Comparison of ENCODE assay signal across 18 cellular contexts in the genomic region with DNA sequence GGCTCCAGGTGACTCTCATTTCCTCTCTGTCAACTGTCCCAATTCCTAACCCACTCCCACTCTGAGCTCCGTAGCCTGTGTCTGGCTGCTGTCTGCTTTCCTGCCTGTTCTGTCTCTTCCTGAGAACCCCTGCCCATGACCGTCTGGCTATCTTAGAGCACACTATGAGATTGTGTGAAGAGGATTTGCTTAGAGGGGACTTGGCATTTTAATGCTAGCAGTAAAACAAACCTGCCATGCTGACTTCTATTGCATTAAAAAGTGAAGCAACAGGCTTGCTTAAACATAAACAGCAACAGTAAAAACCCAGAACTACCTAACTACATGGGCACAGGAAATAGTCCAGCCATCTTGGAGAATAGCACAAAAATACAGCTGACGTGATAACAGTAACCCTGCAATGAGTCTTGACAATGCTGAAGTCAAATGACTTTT.
A peak's percentile ranks its signal among the peaks of the same experiment; 100 is the strongest.
DNase-seq lines count a peak whose midpoint lies in the region; ATAC-seq and TF ChIP-seq lines count a peak whose summit lies in the region.
"Had no signal": no experiment of that assay in that cellular context is flagged by ENCODE, and none has a peak within 500 bp of the region (broad histone marks: within the 10 kb centered on the region; RNA-seq: fewer than 3 reads in every experiment).

No MANE protein-coding gene starts in this region.

- TF ChIP-seq CTCF in BE2C (IDR thresholded peaks at IDR 0.05; ENCODE audit: low read depth, low read length) (no peak), HL-60 (IDR thresholded peaks at IDR 0.05; ENCODE audit: insufficient read depth, low read length) (no peak), fibroblast of pulmonary artery (IDR thresholded peaks at IDR 0.05; ENCODE audit: low read length, missing control alignments) (no peak), neutrophil (IDR thresholded peaks at IDR 0.05) (no peak), ovary (IDR thresholded peaks at IDR 0.05) (no peak)

- H3K27me3 ChIP-seq in BE2C (no peaks in the 10 kb centered on the region), HL-60 (ENCODE audit: insufficient read depth, poor library complexity, severe bottlenecking) (no peaks in the 10 kb centered on the region), neutrophil (no peaks in the 10 kb centered on the region), ovary (no peaks in the 10 kb centered on the region)

- H3K36me3 ChIP-seq in BE2C, result no peaks in the 10 kb centered on the region
- H3K36me3 ChIP-seq in neutrophil, result no peaks in the 10 kb centered on the region
- H3K36me3 ChIP-seq in ovary, result no peaks in the 10 kb centered on the region

- H3K27ac ChIP-seq in HL-60 (replicated peaks), result peak overlapping the region; percentile 49
- peak overlapping the region; percentile 66 for H3K27ac ChIP-seq in neutrophil
- peak overlapping the region in 1 of 2 donors; percentile 64 for H3K27ac ChIP-seq in ovary

- no peak for TF ChIP-seq POLR2A in ovary (IDR thresholded peaks at IDR 0.05)

- ATAC-seq in GM18520 (IDR thresholded peaks at IDR 0.05; ENCODE audit: unreplicated experiment), result no peak
- ATAC-seq: K562 had no signal

- 38 to 56% (median 52%) methylated on average over 3 of the region's 3 CpGs for WGBS in ovary, 3 donors

- H3K9me3 ChIP-seq in BE2C (no peaks in the 10 kb centered on the region), neutrophil (no peaks in the 10 kb centered on the region), ovary (no peaks in the 10 kb centered on the region)

- no peak for TF ChIP-seq EP300 in ovary (IDR thresholded peaks at IDR 0.05)

- H3K4me1 ChIP-seq in BE2C, result peaks cover 71% of the 10 kb centered on the region
- H3K4me1 ChIP-seq in neutrophil (ENCODE audit: control insufficient read depth in 1 of 2, insufficient read depth in 1 of 2, low read depth in 1 of 2, low read length in 1 of 2), result peaks cover 55 to 56% of the 10 kb centered on the region in 2 experiments
- H3K4me1 ChIP-seq in ovary (ENCODE audit: insufficient read depth), result peaks cover 31% of the 10 kb centered on the region

- intact Hi-C loops in ovary (cut with DNase I), result loop anchor here in 1 of 4 donors (10.0 kb wide), 1 partner anchor 49 kb away; no protein-coding TSS in a partner anchor

- peak; percentile 43 for DNase-seq in BE2C
- DNase-seq in HL-60 (ENCODE audit: low read depth in 1 of 2, low spot score in 1 of 2), result peak in 1 of 2 experiments; percentile 27
- peak; percentile 21 for DNase-seq in fibroblast of pulmonary artery (ENCODE audit: low read depth)
- no peak for DNase-seq in NCI-H2227 treated with DMSO at 0.1 percent for 48 hours (lab: John Stamatoyannopoulos, UW)
- DNase-seq in ovary, result no peak
- DNase-seq in activated gamma-delta T cell (lab: John Stamatoyannopoulos, UW), result no peak
- DNase-seq: activated CD4-positive, alpha-beta T cell treated with anti-CD3 and anti-CD28 coated beads for 4 hours; effector memory CD4-positive, alpha-beta T cell; foreskin fibroblast; mesendoderm; NCI-H1417 treated with DMSO at 0.1 percent for 48 hours; SIG-M5; small intestine; stimulated activated naive CD4-positive, alpha-beta T cell treated with Interleukin-2 at 50 U/mL for 16 hours; T1000 had no signal

- H3K4me3 ChIP-seq in BE2C (ENCODE audit: low read depth, low read length) (no peak overlapping the region), HL-60 (replicated peaks; ENCODE audit: insufficient read depth, low read length) (no peak overlapping the region), fibroblast of pulmonary artery (replicated peaks; ENCODE audit: low read depth, low read length) (no peak overlapping the region), neutrophil (ENCODE audit: low read depth in 1 of 2, low read length in 1 of 2) (no peak overlapping the region), ovary (no peak overlapping the region)
- H3K4me3 ChIP-seq: K562 had no signal

Comparison
In these comparisons a context has a peak if more than half of its experiments do, and no peak if none do; other contexts are left out.
1. DNase-seq: peak in BE2C (single experiment) and fibroblast of pulmonary artery (single experiment); none in NCI-H2227 treated with DMSO at 0.1 percent for 48 hours (single experiment), ovary (0 of 5) and activated gamma-delta T cell (single experiment).